In genomic region chr5:119503939-119504338, GRCh38 we compare ENCODE assay signal across 6 cellular contexts. TPM values are rescaled to one million over a fixed set of nuclear protein-coding genes. Genes with fewer than 3 reads are reported as not detected.
A peak's percentile ranks its signal among the peaks of the same experiment; 100 is the strongest.
DNase-seq lines count a peak whose midpoint lies in the region; ATAC-seq, FAIRE-seq and TF ChIP-seq lines count a peak whose summit lies in the region.
"Not testable (repeated sequence)": the region's sequence is repeated elsewhere in the genome, so short reads cannot be mapped to it uniquely, and the experiment has no call there.

No MANE protein-coding gene starts in this region.

- CTCF ChIA-PET in A549 (lab: Yijun Ruan, JAX); HEK293 (lab: Yijun Ruan, JAX); WTC11 (lab: Charles Lee); K562 (lab: Yijun Ruan, JAX; ENCODE audit: low intra/inter-chr PET ratio): not testable (repeated sequence)

- TF ChIP-seq RAD21 in A549 (conservative IDR thresholded peaks at IDR 0.05 in 1 of 2, IDR thresholded peaks at IDR 0.05 in 1 of 2); K562 (CRISPR knock-in tag; conservative IDR thresholded peaks at IDR 0.05 in 1 of 2, IDR thresholded peaks at IDR 0.05 in 1 of 2): not testable (repeated sequence)

- H3K36me3 Mint-ChIP-seq in WTC11 = peaks cover 69% of the 10 kb centered on the region
- H3K36me3 Mint-ChIP-seq in endodermal cell (ENCODE audit: low read depth) = peaks cover 81% of the 10 kb centered on the region

- H3K36me3 ChIP-seq in HEK293 (ENCODE audit: control insufficient read depth in 2 of 2, insufficient read depth in 1 of 2, low read length in 2 of 2) (peaks cover 5 to 29% of the 10 kb centered on the region in 2 experiments), endodermal cell (ENCODE audit: control insufficient read depth, insufficient read depth, low read length) (peaks cover 78% of the 10 kb centered on the region)
- not testable (repeated sequence) for H3K36me3 ChIP-seq in K562 (ENCODE audit: control insufficient read depth, insufficient read depth, low read length)

- not testable (repeated sequence) for H3K4me1 ChIP-seq in A549; HEK293 (ENCODE audit: control insufficient read depth, insufficient read depth, low read length); K562 (replicated peaks in 1 of 2; ENCODE audit: control insufficient read depth in 2 of 2, insufficient read depth in 2 of 2, low read length in 2 of 2); endodermal cell (ENCODE audit: control insufficient read depth, insufficient read depth, low read length)

- H3K4me3 ChIP-seq in A549; HEK293 (ENCODE audit: low read depth, low read length); K562: not testable (repeated sequence)
- H3K4me3 ChIP-seq in endodermal cell (ENCODE audit: low read length) = peak overlapping the region; percentile 65

- not testable (repeated sequence) for H2AFZ ChIP-seq in K562 (ENCODE audit: low read depth, low read length)

- ATAC-seq in A549, WTC11, K562: not testable (repeated sequence)

- TF ChIP-seq POLR2A in A549 (IDR thresholded peaks at IDR 0.05; ENCODE audit: low read length); K562 (conservative IDR thresholded peaks at IDR 0.05): not testable (repeated sequence)

- H3K4me3 Mint-ChIP-seq in WTC11, endodermal cell: not testable (repeated sequence)

- in situ Hi-C loops in K562 (cut with MboI) = not testable (repeated sequence)

- BruUV-seq in K562 (replicated peaks; lab: Mats Ljungman, UMichigan) = not testable (repeated sequence)

- intact Hi-C loops in K562 (cut with micrococcal nuclease) = not testable (repeated sequence)

- not testable (repeated sequence) for H3K27me3 Mint-ChIP-seq in WTC11 (ENCODE audit: low read depth); endodermal cell (ENCODE audit: insufficient read depth)

- WGBS in A549 (ENCODE audit: missing lambda C conversion rate) = 64% methylated on average over 4 of the region's 4 CpGs
- WGBS in K562 (ENCODE audit: insufficient coverage, low coverage, missing lambda C conversion rate) = 84% methylated on average over 4 of the region's 4 CpGs
- WGBS in endodermal cell (ENCODE audit: insufficient coverage in 1 of 2, insufficient read length in 1 of 2), 2 experiments = 78 to 82% methylated on average over 3 to 4 of the region's 4 CpGs

- H3K9me3 Mint-ChIP-seq in WTC11 (peaks cover 34% of the 10 kb centered on the region), endodermal cell (peaks cover 31% of the 10 kb centered on the region)

- H3K9me1 ChIP-seq in K562 (ENCODE audit: control insufficient read depth, insufficient read depth, low read length) = not testable (repeated sequence)

- not testable (repeated sequence) for H3K27ac ChIP-seq in A549; HEK293 (ENCODE audit: extremely low read depth, low read depth, low read length); K562 (ENCODE audit: extremely low read depth, low read depth, low read length); endodermal cell (ENCODE audit: low read depth, low read length)

- H3K4me2 ChIP-seq in A549; K562 (ENCODE audit: insufficient read depth, low read length): not testable (repeated sequence)

- TF ChIP-seq CTCF in A549 (IDR thresholded peaks at IDR 0.05); HEK293 (tag by site-specific recombination; IDR thresholded peaks at IDR 0.05); WTC11 (IDR thresholded peaks at IDR 0.05); K562 (IDR thresholded peaks at IDR 0.05 in 2 of 3, conservative IDR thresholded peaks at IDR 0.05 in 1 of 3; ENCODE audit: insufficient read depth in 2 of 3, low read depth in 1 of 3, low read length in 3 of 3); endodermal cell (conservative IDR thresholded peaks at IDR 0.05): not testable (repeated sequence)

- H3K27ac Mint-ChIP-seq in WTC11, endodermal cell: not testable (repeated sequence)

- H3K4me1 Mint-ChIP-seq in WTC11, endodermal cell: not testable (repeated sequence)

- not testable (repeated sequence) for H3K79me2 ChIP-seq in K562 (ENCODE audit: control insufficient read depth, insufficient read depth, low read length)

- not testable (repeated sequence) for H3K9ac ChIP-seq in K562 (ENCODE audit: insufficient read depth in 1 of 2, low read depth in 2 of 2, low read length in 2 of 2); endodermal cell (ENCODE audit: extremely low read depth, low read length, poor library complexity, severe bottlenecking)

- not testable (repeated sequence) for H3K27me3 ChIP-seq in K562 (ENCODE audit: control insufficient read depth in 2 of 2, insufficient read depth in 2 of 2, low read length in 2 of 2); endodermal cell (ENCODE audit: control insufficient read depth, insufficient read depth, low read length, poor library complexity, severe bottlenecking)

- H4K20me1 ChIP-seq in K562 (replicated peaks; ENCODE audit: control insufficient read depth, insufficient read depth, low read length) = not testable (repeated sequence)

- not testable (repeated sequence) for TF ChIP-seq EP300 in A549 (IDR thresholded peaks at IDR 0.05); K562 (IDR thresholded peaks at IDR 0.05; ENCODE audit: low read length)

- not testable (repeated sequence) for DNase-seq in A549 (ENCODE audit: low read depth in 1 of 2, low spot score in 1 of 2); WTC11 (ENCODE audit: low spot score); K562 (ENCODE audit: extremely low read depth in 1 of 4, low spot score in 3 of 4); endodermal cell
- peak; percentile 1 for DNase-seq in left kidney (ENCODE audit: low read depth, low spot score)

- FAIRE-seq in A549 (lab: Jason Lieb, UNC); K562 (lab: Jason Lieb, UNC): not testable (repeated sequence)

- H3K9me3 ChIP-seq in A549 = peaks cover 20% of the 10 kb centered on the region
- not testable (repeated sequence) for H3K9me3 ChIP-seq in HEK293 (ENCODE audit: control insufficient read depth, insufficient read depth, low read depth, low read length); K562 (replicated peaks; ENCODE audit: control insufficient read depth, insufficient read depth, low read depth, low read length)
- peaks cover 49% of the 10 kb centered on the region for H3K9me3 ChIP-seq in endodermal cell (ENCODE audit: control insufficient read depth, low read length)

- POLR2A ChIA-PET in A549 (lab: Yijun Ruan, JAX); HEK293 (lab: Yijun Ruan, JAX); WTC11 (lab: Charles Lee); K562 (lab: Yijun Ruan, JAX): not testable (repeated sequence)

TF ChIP-seq in A549, 52 proteins besides CTCF, POLR2A, EP300 and RAD21:
- TF ChIP-seq KDM1A (IDR thresholded peaks at IDR 0.05; ENCODE audit: low read depth) = peak; percentile 73; the same call in 1 of the 2 replicates
TF ChIP-seq in A549: peak in this region for 1; not testable (repeated sequence) for 51.

TF ChIP-seq in HEK293, 187 proteins besides CTCF, POLR2A, EP300 and RAD21 (continues in another document):
- peak; percentile 98 for TF ChIP-seq ZNF146 (tag by site-specific recombination; IDR thresholded peaks at IDR 0.05)

TF ChIP-seq in WTC11, 78 proteins besides CTCF, POLR2A, EP300 and RAD21:
- TF ChIP-seq GTF2I (CRISPR knock-in tag; conservative IDR thresholded peaks at IDR 0.05) = peak; percentile 85

TF ChIP-seq in K562, 482 proteins besides CTCF, POLR2A, EP300 and RAD21 (continues in another document):
- TF ChIP-seq ADNP (tag; IDR thresholded peaks at IDR 0.05) = peak; percentile 42; the same call in 1 of the 2 replicates
- TF ChIP-seq KDM1A (IDR thresholded peaks at IDR 0.05) = peak in 1 of 2 experiments; percentile 55; a peak in 2 of 4 replicates
- peak; percentile 88 for TF ChIP-seq BCOR (IDR thresholded peaks at IDR 0.05)

RNA-seq across cellular contexts. Expression of gene HSD17B4, which starts 51.6 kb away (rescaled TPM):
- polyA plus RNA-seq in A549 (2011; rRNA removed) (121 and 175 TPM in 2 replicates), A549 (2017; fragmentation: RNase III; extraction: RNeasy Plus Mini Kit Qiagen cat#74134 plus additional on column Dnase treatment) (105 to 135 TPM (median 134 TPM) in 3 replicates), K562 (2011; rRNA removed) (157 and 187 TPM in 2 replicates), K562 (2014; fragmentation: Illumina TruSeq; extraction: Trizol) (95.4 and 119 TPM in 2 replicates), K562 (2014; fragmentation: Nextera tagmentation; extraction: Ambion mirVana) (10 to 100 TPM; 50.6 to 60.9 TPM), K562 (2014; rRNA removed) (72.5 and 76.2 TPM in 2 replicates)
- polyA plus RNA-seq in A549 (2012; cell fraction: cytosol; rRNA removed) = 49.4 and 52.5 TPM in 2 replicates
- 27.5 and 84.6 TPM in 2 replicates for polyA plus RNA-seq in A549 (2012; cell fraction: nucleus; rRNA removed)
- polyA minus RNA-seq in A549 (2011; rRNA and poly(A)+ RNA removed) = 123 and 127 TPM in 2 replicates
- total RNA-seq in WTC11 (2021) (362 to 409 TPM (median 407 TPM) in 3 replicates), K562 (2014; rRNA removed) (82.1 and 120 TPM in 2 replicates), K562 (2014; rRNA removed; fragmentation: Illumina TruSeq; extraction: Trizol) (108 and 110 TPM in 2 replicates), K562 (2015; rRNA removed; fragmentation: Illumina TruSeq; extraction: Trizol) (91.4 and 94.6 TPM in 2 replicates), K562 (2021) (109 and 114 TPM in 2 replicates), endodermal cell (100 to 1,000 TPM; 453 to 480 TPM)
- 60.9 and 67.5 TPM in 2 replicates for total RNA-seq in K562 (2011; cell fraction: chromatin; rRNA removed; ENCODE audit: low replicate concordance)
- total RNA-seq in K562 (2011; cell fraction: nucleolus; rRNA removed) = 23.5 and 28.4 TPM in 2 replicates
- total RNA-seq in K562 (2011; cell fraction: nucleoplasm; rRNA removed) = 32.8 and 46.1 TPM in 2 replicates
- 64.0 and 120 TPM in 2 replicates for polyA plus RNA-seq in K562 (2011; cell fraction: cytosol; rRNA removed)
- polyA plus RNA-seq in K562 (2011; cell fraction: nucleus; rRNA removed) = 85.1 and 121 TPM in 2 replicates
- 93.3 and 132 TPM in 2 replicates for polyA plus RNA-seq in K562 (2012)
- 200 and 211 TPM in 2 replicates for polyA minus RNA-seq in K562 (2011; rRNA and poly(A)+ RNA removed)
- polyA minus RNA-seq in K562 (2011; cell fraction: cytosol; rRNA and poly(A)+ RNA removed) = 69.9 and 88.9 TPM in 2 replicates
- polyA minus RNA-seq in K562 (2011; cell fraction: nucleus; rRNA and poly(A)+ RNA removed) = 47.1 and 79.5 TPM in 2 replicates
- 154 TPM for polyA plus RNA-seq in endodermal cell (2013, experiment 1 of 2)
- 158 TPM for polyA plus RNA-seq in endodermal cell (2013, experiment 2 of 2)
